In the genomic region with DNA sequence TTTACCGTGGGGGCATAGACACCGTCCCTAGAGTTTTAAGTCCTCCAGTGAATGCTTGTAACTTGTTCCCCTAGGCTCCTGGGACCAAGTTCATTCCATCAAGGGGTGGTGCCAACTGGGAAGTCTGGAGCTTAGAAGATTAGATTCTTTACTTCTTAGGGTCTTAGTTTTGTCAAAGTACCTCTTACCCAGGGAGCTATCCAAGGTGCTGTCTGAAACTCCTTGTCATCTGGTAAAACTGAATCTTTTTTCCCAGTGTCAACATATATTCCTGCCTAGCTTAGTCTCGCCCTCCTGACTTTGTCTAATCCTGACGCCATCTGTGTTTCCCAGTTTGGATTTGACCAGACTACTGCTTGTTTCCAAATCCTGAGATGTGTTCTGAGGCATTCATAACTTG, we compare ENCODE assay signal across 12 cellular contexts. TPM values are rescaled to one million over a fixed set of nuclear protein-coding genes. Genes with fewer than 3 reads are reported as not detected.
DNase-seq lines count a peak whose midpoint lies in the region; ATAC-seq and TF ChIP-seq lines count a peak whose summit lies in the region.
"Had no signal": no experiment of that assay in that cellular context is flagged by ENCODE, and none has a peak within 500 bp of the region (broad histone marks: within the 10 kb centered on the region; RNA-seq: fewer than 3 reads in every experiment).

No MANE protein-coding gene starts in this region.

- H3K4me2 ChIP-seq in SK-N-SH, result no peak overlapping the region

- H2AFZ ChIP-seq in SK-N-SH (ENCODE audit: low read depth), result no peak overlapping the region

- DNase-seq in NCI-H2171 treated with DMSO at 0.1 percent for 48 hours (lab: John Stamatoyannopoulos, UW) (peak; percentile 21), NCI-H2171 (lab: John Stamatoyannopoulos, UW) (no peak), SK-N-SH (no peak), fibroblast of pulmonary artery (ENCODE audit: low read depth) (peak; percentile 75), GM19240 (ENCODE audit: insufficient read length, low spot score) (no peak), sciatic nerve (ENCODE audit: low spot score) (no peak)
- no peak for DNase-seq in stimulated activated CD4-positive, alpha-beta T cell treated with anti-CD3 and anti-CD28 coated beads, Interleukin-4, amount 100 ng/mL, for 4 hours
- DNase-seq: activated T-cell treated with anti-CD3 and anti-CD28 coated beads for 4 hours, left colon, RPMI8226 had no signal

- no peak overlapping the region for H3K27ac ChIP-seq in SK-N-SH (ENCODE audit: low read depth in 2 of 2, low read length in 1 of 2)
- peak overlapping the region; percentile 32 for H3K27ac ChIP-seq in stomach smooth muscle (ENCODE audit: low read length)
- H3K27ac ChIP-seq: VCaP had no signal

- H3K9ac ChIP-seq in SK-N-SH (no peak overlapping the region), stomach smooth muscle (ENCODE audit: low read length in 2 of 2) (no peak overlapping the region)

- intact Hi-C loops in sciatic nerve (cut with DNase I), result no loop called here

- H3K9me2 ChIP-seq in SK-N-SH, result no peaks in the 10 kb centered on the region

- 59% methylated on average over 4 of the region's 4 CpGs for WGBS in SK-N-SH (ENCODE audit: low lambda C conversion rate)

- H3K4me1 ChIP-seq in SK-N-SH (ENCODE audit: control insufficient read depth in 1 of 2, insufficient read depth in 2 of 2, low read depth in 1 of 2, low read length in 1 of 2) (no peaks in the 10 kb centered on the region; a peak in 1 of 4 replicates), stomach smooth muscle (ENCODE audit: control insufficient read depth, insufficient read depth, low read length) (peaks cover 34% of the 10 kb centered on the region)

- H4K20me1 ChIP-seq in SK-N-SH (ENCODE audit: insufficient read depth), result no peaks in the 10 kb centered on the region

- ATAC-seq in sciatic nerve, result no peak
- ATAC-seq: left colon had no signal

- H3K9me3 ChIP-seq in SK-N-SH (no peaks in the 10 kb centered on the region), stomach smooth muscle (ENCODE audit: control insufficient read depth in 2 of 2, low read length in 2 of 2) (no peaks in the 10 kb centered on the region)

- POLR2A ChIA-PET in SK-N-SH (lab: Yijun Ruan, JAX), result no interaction called here

- no peaks in the 10 kb centered on the region for H3K79me2 ChIP-seq in SK-N-SH (ENCODE audit: insufficient read depth)

- no peak for TF ChIP-seq RAD21 in SK-N-SH (IDR thresholded peaks at IDR 0.05; ENCODE audit: low read length)

- no peak for TF ChIP-seq CTCF in SK-N-SH (IDR thresholded peaks at IDR 0.05)
- TF ChIP-seq CTCF in fibroblast of pulmonary artery (IDR thresholded peaks at IDR 0.05; ENCODE audit: low read length, missing control alignments), result no peak

- H3K36me3 ChIP-seq in SK-N-SH (replicated peaks in 1 of 2; ENCODE audit: control insufficient read depth in 1 of 2, insufficient read depth in 2 of 2, low read length in 1 of 2), result no peaks in the 10 kb centered on the region
- no peaks in the 10 kb centered on the region for H3K36me3 ChIP-seq in stomach smooth muscle (ENCODE audit: control insufficient read depth in 2 of 2, insufficient read depth in 2 of 2, low read length in 2 of 2)

- H3K27me3 ChIP-seq in SK-N-SH (ENCODE audit: insufficient read depth) (no peaks in the 10 kb centered on the region), stomach smooth muscle (ENCODE audit: control insufficient read depth in 1 of 2, insufficient read depth in 2 of 2, low read length in 2 of 2) (no peaks in the 10 kb centered on the region)

- H3K4me3 ChIP-seq in SK-N-SH (ENCODE audit: low read depth in 2 of 2, low read length in 1 of 2) (no peak overlapping the region), fibroblast of pulmonary artery (replicated peaks; ENCODE audit: low read depth, low read length) (no peak overlapping the region), stomach smooth muscle (ENCODE audit: low read length in 2 of 2) (no peak overlapping the region)

- no peak for TF ChIP-seq EP300 in SK-N-SH (IDR thresholded peaks at IDR 0.05; ENCODE audit: borderline replicate concordance in 1 of 2, low read depth in 1 of 2, low read length in 1 of 2)

- CTCF ChIA-PET in SK-N-SH (lab: Yijun Ruan, JAX), result interaction anchor here (1.3 to 2.1 kb wide), 2 partner anchors 19 to 26 kb away, joined by 4 to 7 read pairs; no protein-coding TSS in a partner anchor

- no peaks in the 10 kb centered on the region for H3F3A ChIP-seq in SK-N-SH (replicated peaks; ENCODE audit: insufficient read depth)

TF ChIP-seq in SK-N-SH, 30 proteins besides CTCF, POLR2A, EP300 and RAD21:
- TF ChIP-seq, protein P1, sequence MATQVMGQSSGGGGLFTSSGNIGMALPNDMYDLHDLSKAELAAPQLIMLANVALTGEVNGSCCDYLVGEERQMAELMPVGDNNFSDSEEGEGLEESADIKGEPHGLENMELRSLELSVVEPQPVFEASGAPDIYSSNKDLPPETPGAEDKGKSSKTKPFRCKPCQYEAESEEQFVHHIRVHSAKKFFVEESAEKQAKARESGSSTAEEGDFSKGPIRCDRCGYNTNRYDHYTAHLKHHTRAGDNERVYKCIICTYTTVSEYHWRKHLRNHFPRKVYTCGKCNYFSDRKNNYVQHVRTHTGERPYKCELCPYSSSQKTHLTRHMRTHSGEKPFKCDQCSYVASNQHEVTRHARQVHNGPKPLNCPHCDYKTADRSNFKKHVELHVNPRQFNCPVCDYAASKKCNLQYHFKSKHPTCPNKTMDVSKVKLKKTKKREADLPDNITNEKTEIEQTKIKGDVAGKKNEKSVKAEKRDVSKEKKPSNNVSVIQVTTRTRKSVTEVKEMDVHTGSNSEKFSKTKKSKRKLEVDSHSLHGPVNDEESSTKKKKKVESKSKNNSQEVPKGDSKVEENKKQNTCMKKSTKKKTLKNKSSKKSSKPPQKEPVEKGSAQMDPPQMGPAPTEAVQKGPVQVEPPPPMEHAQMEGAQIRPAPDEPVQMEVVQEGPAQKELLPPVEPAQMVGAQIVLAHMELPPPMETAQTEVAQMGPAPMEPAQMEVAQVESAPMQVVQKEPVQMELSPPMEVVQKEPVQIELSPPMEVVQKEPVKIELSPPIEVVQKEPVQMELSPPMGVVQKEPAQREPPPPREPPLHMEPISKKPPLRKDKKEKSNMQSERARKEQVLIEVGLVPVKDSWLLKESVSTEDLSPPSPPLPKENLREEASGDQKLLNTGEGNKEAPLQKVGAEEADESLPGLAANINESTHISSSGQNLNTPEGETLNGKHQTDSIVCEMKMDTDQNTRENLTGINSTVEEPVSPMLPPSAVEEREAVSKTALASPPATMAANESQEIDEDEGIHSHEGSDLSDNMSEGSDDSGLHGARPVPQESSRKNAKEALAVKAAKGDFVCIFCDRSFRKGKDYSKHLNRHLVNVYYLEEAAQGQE (IDR thresholded peaks at IDR 0.05; ENCODE audit: low read depth, low read length), result peak; percentile 93
- TF ChIP-seq RCOR1 (IDR thresholded peaks at IDR 0.05; ENCODE audit: low read length), result no peak
- no peak for TF ChIP-seq NRF1 (IDR thresholded peaks at IDR 0.05; ENCODE audit: low read depth, low read length)
- no peak for TF ChIP-seq TEAD4 (IDR thresholded peaks at IDR 0.05; ENCODE audit: borderline replicate concordance, insufficient read depth)
- TF ChIP-seq POLR2AphosphoS5 (IDR thresholded peaks at IDR 0.05; ENCODE audit: low read depth, low read length), result no peak
- TF ChIP-seq TCF12 (IDR thresholded peaks at IDR 0.05), result no peak
- TF ChIP-seq YY1 (IDR thresholded peaks at IDR 0.05; ENCODE audit: low read depth), result no peak
- TF ChIP-seq JUND (IDR thresholded peaks at IDR 0.05), result no peak
- no peak for TF ChIP-seq GABPA (IDR thresholded peaks at IDR 0.05; ENCODE audit: low read depth)

RNA-seq across cellular contexts. Expression of a gene that starts 41.6 kb away (rescaled TPM):
- polyA plus RNA-seq in SK-N-SH (2012; rRNA removed), result not detected in 2 replicates
- polyA plus RNA-seq in SK-N-SH (2012; cell fraction: cytosol; rRNA removed), result under 0.01 TPM in 2 replicates
- 0.01 TPM in 1 of 2 replicates, not detected in the other for polyA plus RNA-seq in SK-N-SH (2012; cell fraction: nucleus; rRNA removed)
- 18.5 TPM for total RNA-seq in sciatic nerve

Comparison
In these comparisons a context has a peak if more than half of its experiments do, and no peak if none do; other contexts are left out.
1. DNase-seq: peak in NCI-H2171 treated with DMSO at 0.1 percent for 48 hours (single experiment) and fibroblast of pulmonary artery (single experiment); none in NCI-H2171 (single experiment), SK-N-SH (single experiment), GM19240 (single experiment), sciatic nerve (single experiment) and stimulated activated CD4-positive, alpha-beta T cell treated with anti-CD3 and anti-CD28 coated beads, Interleukin-4, amount 100 ng/mL, for 4 hours (0 of 2).